In the genomic region with DNA sequence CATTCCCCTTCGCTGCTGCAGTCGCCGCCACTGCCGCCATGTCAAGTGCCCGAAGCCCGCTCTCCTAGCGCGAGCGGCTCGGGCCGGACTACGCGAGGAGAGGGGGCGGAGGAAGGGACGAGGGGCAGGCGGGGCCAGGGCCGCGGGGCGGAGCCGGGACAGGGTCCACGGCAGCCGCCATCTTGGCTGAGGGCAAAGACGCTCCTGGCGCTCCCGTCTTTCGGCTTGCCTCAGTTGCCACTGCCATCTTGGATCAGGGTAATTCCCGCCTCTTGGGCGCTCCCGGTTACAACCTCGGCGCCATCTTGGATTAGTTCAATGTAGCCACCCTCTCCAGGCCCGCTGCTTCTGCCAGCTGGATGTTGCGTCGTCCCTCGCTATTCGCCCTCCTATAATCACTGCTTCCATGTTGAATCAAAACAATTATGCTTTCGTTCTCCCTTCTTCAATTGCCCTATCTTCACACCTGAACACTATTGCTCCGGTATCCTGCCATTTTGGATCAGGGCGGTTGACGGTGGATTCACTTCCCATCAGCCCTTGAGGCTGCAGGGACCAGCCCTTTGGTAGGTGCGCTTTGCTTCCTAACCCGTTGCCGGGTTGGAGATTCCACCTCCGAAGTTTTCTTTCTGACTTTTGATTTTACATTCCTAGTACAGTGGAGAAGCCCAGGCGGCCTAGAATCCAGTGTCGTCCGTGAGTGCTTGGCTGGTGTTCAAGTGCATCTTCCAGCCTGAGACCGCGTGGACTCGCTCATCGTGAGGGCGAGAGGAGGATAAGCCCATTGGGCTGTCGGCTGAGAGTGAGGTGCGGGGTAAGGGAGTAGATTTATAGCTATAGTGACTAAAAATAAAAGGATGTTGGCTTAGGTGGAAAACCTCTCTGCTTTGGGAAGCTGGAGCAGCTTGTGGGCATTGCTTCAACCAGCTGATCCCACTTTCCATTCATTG, we compare ENCODE assay signal across 8 cellular contexts. TPM values are rescaled to one million over a fixed set of nuclear protein-coding genes. Genes with fewer than 3 reads are reported as not detected.
DNase-seq lines count a peak whose midpoint lies in the region; ATAC-seq and TF ChIP-seq lines count a peak whose summit lies in the region.

A gene with protein sequence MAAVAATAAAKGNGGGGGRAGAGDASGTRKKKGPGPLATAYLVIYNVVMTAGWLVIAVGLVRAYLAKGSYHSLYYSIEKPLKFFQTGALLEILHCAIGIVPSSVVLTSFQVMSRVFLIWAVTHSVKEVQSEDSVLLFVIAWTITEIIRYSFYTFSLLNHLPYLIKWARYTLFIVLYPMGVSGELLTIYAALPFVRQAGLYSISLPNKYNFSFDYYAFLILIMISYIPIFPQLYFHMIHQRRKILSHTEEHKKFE (minus strand): TSS at position 66 of the 950 bp plus-strand sequence. CDS start 26 bp downstream, at position 40.

- peak within 1 kb of the TSS; percentile 96 for H3K27ac ChIP-seq in left lung

- peaks cover 0 to 15% of the 10 kb centered on the region in 2 donors for H3K36me3 ChIP-seq in left lung

- peaks cover 0 to 3% of the 10 kb centered on the region in 2 donors for H3K9me3 ChIP-seq in left lung

- peaks cover 8 to 27% of the 10 kb centered on the region in 2 donors for H3K4me1 ChIP-seq in left lung

- ATAC-seq in GM19372 (IDR thresholded peaks at IDR 0.05; ENCODE audit: low read depth, unreplicated experiment): peak; percentile 90
- ATAC-seq in HG03558 (IDR thresholded peaks at IDR 0.05; ENCODE audit: extremely low read depth, unreplicated experiment): peak; percentile 68
- ATAC-seq in left lung: peak; percentile 96

- intact Hi-C loops in left lung (cut with DNase I): no loop called here

- H3K4me3 ChIP-seq in left lung: peak within 1 kb of the TSS; percentile 76 to 86

- DNase-seq in C1 segment of cervical spinal cord (lab: John Stamatoyannopoulos, UW) (peak; percentile 78 to 99 (median 96)), NCI-H748 treated with DMSO at 0.1 percent for 48 hours (lab: John Stamatoyannopoulos, UW) (peak; percentile 85), dermis blood vessel endothelial cell (peak; percentile 98), left lung (peak; percentile 97 to 100)
- peak; percentile 80 to 94 for DNase-seq in activated CD4-positive, alpha-beta T cell treated with anti-CD3 and anti-CD28 coated beads, Interleukin-2, amount 50 U/mL, for 24 hours (ENCODE audit: low read depth in 1 of 2, low spot score in 1 of 2)
- peak; percentile 91 for DNase-seq in stimulated activated CD4-positive, alpha-beta T cell treated with anti-CD3 and anti-CD28 coated beads, Interleukin-2, amount 100 ng/mL, for 48 hours

- no peak for TF ChIP-seq CTCF in left lung (IDR thresholded peaks at IDR 0.05)

- H3K27me3 ChIP-seq in left lung: no peaks in the 10 kb centered on the region

RNA-seq across cellular contexts. Expression of the gene that starts here (rescaled TPM):
- 24.8 and 39.4 TPM in 2 replicates for total RNA-seq in dermis blood vessel endothelial cell
- 10 to 100 TPM; 59.8 to 60.9 TPM for total RNA-seq in left lung

Comparison
In these comparisons a context has a peak if more than half of its experiments do, and no peak if none do; other contexts are left out.
1. Peak in every context shown above with its lines: DNase-seq, ATAC-seq, H3K4me3 ChIP-seq and H3K27ac ChIP-seq.